Comparison of ENCODE assay signal across 8 cellular contexts in genomic region chr4:39469429-39470077, GRCh38. TPM values are rescaled to one million over a fixed set of nuclear protein-coding genes. Genes with fewer than 3 reads are reported as not detected.
DNase-seq lines count a peak whose midpoint lies in the region; ATAC-seq and TF ChIP-seq lines count a peak whose summit lies in the region.

No MANE protein-coding gene starts in this region.

- H3K9me3 ChIP-seq in cardiac muscle cell (ENCODE audit: low read depth) (no peaks in the 10 kb centered on the region), prostate gland (no peaks in the 10 kb centered on the region)

- peak; percentile 76 for ATAC-seq in GM19328 (IDR thresholded peaks at IDR 0.05; ENCODE audit: unreplicated experiment)
- ATAC-seq in HG03460 (IDR thresholded peaks at IDR 0.05; ENCODE audit: unreplicated experiment) = peak; percentile 80
- ATAC-seq in activated naive CD8-positive, alpha-beta T cell treated with anti-CD3 and anti-CD28 coated beads, Interleukin-2, amount 50 U/mL, for 24 hours = peak; percentile 52

- TF ChIP-seq CTCF in cardiac muscle cell (IDR thresholded peaks at IDR 0.05; ENCODE audit: low read depth, low read length) = peak; percentile 83
- peak; percentile 65 to 89 (median 81) for TF ChIP-seq CTCF in prostate gland (IDR thresholded peaks at IDR 0.05)

- H3K27me3 ChIP-seq in cardiac muscle cell (no peaks in the 10 kb centered on the region), prostate gland (replicated peaks; ENCODE audit: insufficient read depth) (no peaks in the 10 kb centered on the region)

- no peaks in the 10 kb centered on the region for H3K27me3 Mint-ChIP-seq in activated naive CD8-positive, alpha-beta T cell treated with anti-CD3 and anti-CD28 coated beads, Interleukin-2, amount 50 U/mL, for 24 hours

- no peaks in the 10 kb centered on the region for H3K9me3 Mint-ChIP-seq in activated naive CD8-positive, alpha-beta T cell treated with anti-CD3 and anti-CD28 coated beads, Interleukin-2, amount 50 U/mL, for 24 hours

- WGBS in prostate gland = 50% methylated on average over 4 of the region's 4 CpGs

- peak overlapping the region; percentile 13 for H3K27ac Mint-ChIP-seq in activated naive CD8-positive, alpha-beta T cell treated with anti-CD3 and anti-CD28 coated beads, Interleukin-2, amount 50 U/mL, for 24 hours

- peaks cover 7% of the 10 kb centered on the region for H3K4me1 Mint-ChIP-seq in activated naive CD8-positive, alpha-beta T cell treated with anti-CD3 and anti-CD28 coated beads, Interleukin-2, amount 50 U/mL, for 24 hours

- intact Hi-C loops in prostate gland (cut with DNase I) = loop anchor here (2.0 to 10.0 kb wide), 3 partner anchors 165 to 845 kb away; partner anchors contain the start of genes PDS5A and SMIM14

- H3K27ac ChIP-seq in cardiac muscle cell (peak overlapping the region; percentile 20), prostate gland (peak overlapping the region; percentile 4 to 59)

- H3K36me3 ChIP-seq in cardiac muscle cell = peaks cover 11% of the 10 kb centered on the region
- H3K36me3 ChIP-seq in prostate gland = no peaks in the 10 kb centered on the region

- no peak for TF ChIP-seq POLR2A in prostate gland (IDR thresholded peaks at IDR 0.05)

- no peak overlapping the region for H3K4me3 Mint-ChIP-seq in activated naive CD8-positive, alpha-beta T cell treated with anti-CD3 and anti-CD28 coated beads, Interleukin-2, amount 50 U/mL, for 24 hours

- DNase-seq in D341Med (ENCODE audit: low spot score) = peak; percentile 51
- DNase-seq in NCI-H526 treated with DMSO at 0.1 percent for 48 hours (lab: John Stamatoyannopoulos, UW) = peak; percentile 73
- no peak for DNase-seq in activated naive CD8-positive, alpha-beta T cell treated with anti-CD3 and anti-CD28 coated beads, Interleukin-2, amount 50 U/mL, for 24 hours
- peak; percentile 72 to 90 for DNase-seq in cardiac muscle cell (ENCODE audit: low read depth in 1 of 2, low spot score in 1 of 2)
- DNase-seq in prostate gland (ENCODE audit: low spot score) = peak; percentile 31
- DNase-seq in COLO668 (lab: John Stamatoyannopoulos, UW; ENCODE audit: unreplicated experiment) = no peak

- H3K4me3 ChIP-seq in cardiac muscle cell (no peak overlapping the region), prostate gland (no peak overlapping the region)

- H3K36me3 Mint-ChIP-seq in activated naive CD8-positive, alpha-beta T cell treated with anti-CD3 and anti-CD28 coated beads, Interleukin-2, amount 50 U/mL, for 24 hours (ENCODE audit: low read depth) = peaks cover 38% of the 10 kb centered on the region

- H3K4me1 ChIP-seq in cardiac muscle cell (ENCODE audit: low read depth) (no peaks in the 10 kb centered on the region), prostate gland (replicated peaks) (no peaks in the 10 kb centered on the region)

RNA-seq across cellular contexts. Expression of gene LIAS, which starts 10.7 kb away (rescaled TPM):
- 7.0 and 16.3 TPM in 2 replicates for total RNA-seq in cardiac muscle cell
- polyA plus RNA-seq in cardiac muscle cell = 19.0 and 29.4 TPM in 2 replicates
- 10 to 100 TPM; 11.2 to 15.3 TPM for total RNA-seq in prostate gland

RNA-seq across cellular contexts. Expression of gene RPL9, which starts 10.8 kb away (rescaled TPM):
- total RNA-seq in cardiac muscle cell (1,988 and 4,130 TPM in 2 replicates), prostate gland (1,000 to 10,000 TPM; 1,563 to 5,624 TPM)
- 431 and 515 TPM in 2 replicates for polyA plus RNA-seq in cardiac muscle cell

RNA-seq across cellular contexts. Expression of gene UGDH, which starts 57.7 kb away (rescaled TPM):
- 26.1 and 51.2 TPM in 2 replicates for total RNA-seq in cardiac muscle cell
- polyA plus RNA-seq in cardiac muscle cell = 69.2 and 85.6 TPM in 2 replicates
- 100 to 1,000 TPM in 1 of 2 donors, 10 to 100 TPM in 1; 59.0 to 147 TPM for total RNA-seq in prostate gland

Comparison
In these comparisons a context has a peak if more than half of its experiments do, and no peak if none do; other contexts are left out.
1. DNase-seq: peak in D341Med (single experiment), NCI-H526 treated with DMSO at 0.1 percent for 48 hours (single experiment), cardiac muscle cell (2 of 2) and prostate gland (single experiment); none in activated naive CD8-positive, alpha-beta T cell treated with anti-CD3 and anti-CD28 coated beads, Interleukin-2, amount 50 U/mL, for 24 hours (single experiment) and COLO668 (single experiment).
2. Peak in every context shown above with its lines, with median percentiles within 50 percentile points of each other: ATAC-seq.